12 cellular contexts compared by ENCODE assay signal in genomic region chr1:157968503-157968902, GRCh38. TPM values are rescaled to one million over a fixed set of nuclear protein-coding genes. Genes with fewer than 3 reads are reported as not detected.
DNase-seq lines count a peak whose midpoint lies in the region; ATAC-seq, FAIRE-seq and TF ChIP-seq lines count a peak whose summit lies in the region.
"Had no signal": no experiment of that assay in that cellular context is flagged by ENCODE, and none has a peak within 500 bp of the region (broad histone marks: within the 10 kb centered on the region; RNA-seq: fewer than 3 reads in every experiment).

No MANE protein-coding gene starts in this region.

- 8 to 42% (median 22%) methylated on average over 7 of the region's 7 CpGs for WGBS in small intestine, 3 donors

- H3K36me3 Mint-ChIP-seq in HFFc6 (ENCODE audit: low read depth): peaks cover 16% of the 10 kb centered on the region
- no peaks in the 10 kb centered on the region for H3K36me3 Mint-ChIP-seq in effector memory CD8-positive, alpha-beta T cell (ENCODE audit: insufficient read depth)
- H3K36me3 Mint-ChIP-seq: activated CD4-positive, alpha-beta memory T cell treated with anti-CD3 and anti-CD28 coated beads for 36 hours; immature natural killer cell had no signal

- H3K4me3 ChIP-seq in RWPE2 (ENCODE audit: severe bottlenecking) (no peak overlapping the region), small intestine (ENCODE audit: low read depth in 1 of 2, low read length in 2 of 2) (no peak overlapping the region)
- H3K4me3 ChIP-seq: PC-9 had no signal

- H3K36me3 ChIP-seq in RWPE2 (ENCODE audit: low read depth): no peaks in the 10 kb centered on the region
- no peaks in the 10 kb centered on the region for H3K36me3 ChIP-seq in small intestine (ENCODE audit: control insufficient read depth in 2 of 2, insufficient read depth in 2 of 2, low read length in 2 of 2)

- no peaks in the 10 kb centered on the region for H3K9me3 ChIP-seq in RWPE2 (ENCODE audit: severe bottlenecking)
- no peaks in the 10 kb centered on the region for H3K9me3 ChIP-seq in small intestine (ENCODE audit: control insufficient read depth, low read depth)

- peak; percentile 73 for DNase-seq in HFFc6
- DNase-seq in RWPE2 (ENCODE audit: low spot score): peak; percentile 76
- peak; percentile 12 for DNase-seq in fibroblast of the conjunctiva (ENCODE audit: low read depth)
- peak; percentile 83 for DNase-seq in small intestine
- DNase-seq in HPDE6-E6E7 (ENCODE audit: extremely low spot score): no peak
- no peak for DNase-seq in effector memory CD8-positive, alpha-beta T cell
- DNase-seq: activated CD4-positive, alpha-beta memory T cell treated with anti-CD3 and anti-CD28 coated beads for 36 hours; immature natural killer cell; PC-9; stimulated activated naive CD8-positive, alpha-beta T cell treated with anti-CD3 and anti-CD28 coated beads, Interleukin-15, amount 100 ng/mL, for 72 hours had no signal

- H3K27me3 Mint-ChIP-seq in HFFc6 (ENCODE audit: insufficient read depth): peaks cover 4% of the 10 kb centered on the region; the same call in 1 of the 2 replicates
- peaks cover 8 to 36% of the 10 kb centered on the region in 2 donors for H3K27me3 Mint-ChIP-seq in effector memory CD8-positive, alpha-beta T cell

- H3K4me1 Mint-ChIP-seq in HFFc6 (ENCODE audit: low read depth): peaks cover 49% of the 10 kb centered on the region
- no peaks in the 10 kb centered on the region for H3K4me1 Mint-ChIP-seq in effector memory CD8-positive, alpha-beta T cell (ENCODE audit: low read depth in 2 of 2)
- H3K4me1 Mint-ChIP-seq: stimulated activated naive CD8-positive, alpha-beta T cell treated with anti-CD3 and anti-CD28 coated beads, Interleukin-15, amount 100 ng/mL, for 72 hours had no signal

- H3K4me1 ChIP-seq in RWPE2 (ENCODE audit: insufficient read depth, poor library complexity, severe bottlenecking) (peaks cover 25% of the 10 kb centered on the region), small intestine (ENCODE audit: control insufficient read depth in 2 of 2, insufficient read depth in 1 of 2, low read depth in 1 of 2, low read length in 1 of 2) (peaks cover 0 to 2% of the 10 kb centered on the region in 2 donors)

- TF ChIP-seq CTCF in HFFc6 (IDR thresholded peaks at IDR 0.05) (no peak), RWPE2 (IDR thresholded peaks at IDR 0.05; ENCODE audit: poor library complexity, severe bottlenecking) (no peak)

- FAIRE-seq in small intestine (lab: Jason Lieb, UNC): no peak

- H3K4me3 Mint-ChIP-seq in HFFc6: peak overlapping the region; percentile 72
- H3K4me3 Mint-ChIP-seq in effector memory CD8-positive, alpha-beta T cell: no peak overlapping the region
- H3K4me3 Mint-ChIP-seq: activated CD4-positive, alpha-beta memory T cell treated with anti-CD3 and anti-CD28 coated beads for 36 hours; immature natural killer cell; stimulated activated naive CD8-positive, alpha-beta T cell treated with anti-CD3 and anti-CD28 coated beads, Interleukin-15, amount 100 ng/mL, for 72 hours had no signal

- ATAC-seq in RWPE2 (ENCODE audit: low read depth) (peak; percentile 54), GM19351 (IDR thresholded peaks at IDR 0.05; ENCODE audit: unreplicated experiment) (no peak), GM18505 (IDR thresholded peaks at IDR 0.05; ENCODE audit: unreplicated experiment) (no peak)
- ATAC-seq in effector memory CD8-positive, alpha-beta T cell (replicated peaks): no peak
- ATAC-seq: stimulated activated naive CD8-positive, alpha-beta T cell treated with anti-CD3 and anti-CD28 coated beads, Interleukin-15, amount 100 ng/mL, for 72 hours had no signal

- peaks cover 9% of the 10 kb centered on the region for H3K9me3 Mint-ChIP-seq in HFFc6
- no peaks in the 10 kb centered on the region for H3K9me3 Mint-ChIP-seq in effector memory CD8-positive, alpha-beta T cell
- H3K9me3 Mint-ChIP-seq: activated CD4-positive, alpha-beta memory T cell treated with anti-CD3 and anti-CD28 coated beads for 36 hours; immature natural killer cell; stimulated activated naive CD8-positive, alpha-beta T cell treated with anti-CD3 and anti-CD28 coated beads, Interleukin-15, amount 100 ng/mL, for 72 hours had no signal

- no peaks in the 10 kb centered on the region for H3K27me3 ChIP-seq in RWPE2 (ENCODE audit: insufficient read depth, poor library complexity, severe bottlenecking)
- H3K27me3 ChIP-seq in small intestine (ENCODE audit: control insufficient read depth in 2 of 2, insufficient read depth in 2 of 2, low read length in 2 of 2): no peaks in the 10 kb centered on the region

- peak overlapping the region; percentile 93 for H3K27ac Mint-ChIP-seq in HFFc6
- H3K27ac Mint-ChIP-seq in effector memory CD8-positive, alpha-beta T cell: no peak overlapping the region
- H3K27ac Mint-ChIP-seq: activated CD4-positive, alpha-beta memory T cell treated with anti-CD3 and anti-CD28 coated beads for 36 hours; immature natural killer cell; stimulated activated naive CD8-positive, alpha-beta T cell treated with anti-CD3 and anti-CD28 coated beads, Interleukin-15, amount 100 ng/mL, for 72 hours had no signal

- no peak for TF ChIP-seq POLR2A in GM18505 (IDR thresholded peaks at IDR 0.05; ENCODE audit: borderline replicate concordance, extremely low read depth, insufficient read depth, insufficient read length)

- H3K27ac ChIP-seq in RWPE2 (ENCODE audit: poor library complexity, severe bottlenecking): peak overlapping the region; percentile 96
- peak overlapping the region in 1 of 2 donors; percentile 79 for H3K27ac ChIP-seq in small intestine (ENCODE audit: low read depth in 1 of 2, low read length in 1 of 2)
- H3K27ac ChIP-seq: PC-9 had no signal

RNA-seq across cellular contexts. Expression of gene KIRREL1, which starts 24.9 kb away (rescaled TPM):
- total RNA-seq in HFFc6 (2021; fragmentation: NEBNext Ultra II Directional; extraction: Animal tissue kit (Norgen Biotek cat#: 25700)): 100 to 1,000 TPM in 5 of 6 experiments, 10 to 100 TPM in 1; 99.5 to 121 (median 107) TPM
- 1 to 10 TPM in 1 of 3 donors, under 1 TPM in 2; 0.22 to 9.3 (median 0.54) TPM for polyA plus RNA-seq in small intestine
- total RNA-seq: activated CD4-positive, alpha-beta memory T cell treated with anti-CD3 and anti-CD28 coated beads for 36 hours had no signal
- polyA plus RNA-seq: immature natural killer cell had no signal

Comparison
In these comparisons a context has a peak if more than half of its experiments do, and no peak if none do; other contexts are left out.
1. DNase-seq: peak in HFFc6 (single experiment), RWPE2 (single experiment), fibroblast of the conjunctiva (single experiment) and small intestine (single experiment); none in HPDE6-E6E7 (single experiment) and effector memory CD8-positive, alpha-beta T cell (0 of 3).